1 cellular context compared by ENCODE assay signal in the genomic region with DNA sequence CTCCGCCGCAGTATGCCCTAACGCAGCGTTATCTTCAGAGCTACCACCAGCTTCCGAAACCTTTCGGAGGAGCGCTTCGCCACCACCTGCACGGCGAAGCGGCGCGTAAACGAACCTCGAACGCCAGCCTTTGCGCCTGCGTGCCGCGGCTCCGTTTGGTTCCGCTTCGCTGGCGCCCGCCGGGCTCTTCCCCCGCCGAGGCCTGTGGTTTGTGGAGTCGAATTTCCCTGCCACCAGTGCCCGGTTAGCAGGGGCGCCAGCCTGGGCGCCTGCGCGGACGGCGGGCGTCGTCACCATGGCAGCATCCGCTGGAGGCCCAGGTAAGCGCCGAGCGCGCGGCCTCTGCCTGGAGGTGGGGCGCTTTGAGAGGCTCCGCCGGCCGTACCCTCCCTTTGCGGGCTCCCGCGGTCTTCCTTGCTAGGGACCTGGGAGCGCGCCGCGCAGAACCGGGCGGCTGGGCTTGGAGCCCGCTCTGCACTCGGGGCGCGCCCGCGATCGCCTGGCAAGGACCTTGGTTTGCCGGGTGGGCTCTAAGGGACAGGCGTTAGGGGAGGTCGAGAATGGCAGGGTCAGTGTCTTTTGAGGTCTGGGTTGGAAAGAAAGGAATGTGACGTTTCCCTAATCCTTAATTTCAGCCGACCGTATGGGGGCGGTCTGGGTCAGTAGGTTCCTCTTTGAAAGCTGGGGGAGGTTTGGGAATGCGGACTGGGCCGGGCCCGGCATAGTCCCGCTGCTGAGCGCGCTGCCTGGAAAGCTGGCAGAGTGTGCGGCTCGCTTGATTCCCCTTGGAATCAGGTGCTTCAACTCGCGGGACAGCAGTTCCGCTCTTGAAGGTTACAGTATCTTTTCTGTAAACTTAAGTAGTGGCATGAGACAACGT.
A peak's percentile ranks its signal among the peaks of the same experiment; 100 is the strongest.
TF ChIP-seq lines count a peak whose summit lies in the region.

FAM151B (plus strand) TSS at position 272 of the 880 bp plus-strand sequence; CDS start at position 296, 24 bp downstream.

TF ChIP-seq in HepG2, 621 proteins besides CTCF, POLR2A, EP300 and RAD21 (continued from another document and continues in another):
- TF ChIP-seq HNF1B (CRISPR knock-in tag; IDR thresholded peaks at IDR 0.05) (peak; percentile 84), ZNF354B (CRISPR knock-in tag; IDR thresholded peaks at IDR 0.05) (peak; percentile 61; the same call in 1 of the 2 replicates), STAG1 (CRISPR knock-in tag; IDR thresholded peaks at IDR 0.05) (peak; percentile 72), ZNF75D (CRISPR knock-in tag; IDR thresholded peaks at IDR 0.05; ENCODE audit: borderline replicate concordance) (no peak), ZNF30 (CRISPR knock-in tag; IDR thresholded peaks at IDR 0.05) (no peak), ZNF530 (CRISPR knock-in tag; IDR thresholded peaks at IDR 0.05; ENCODE audit: low read depth) (no peak), ZNF446 (CRISPR knock-in tag; IDR thresholded peaks at IDR 0.05) (no peak), SMAD9 (CRISPR knock-in tag; IDR thresholded peaks at IDR 0.05) (no peak), ZNF749 (CRISPR knock-in tag; IDR thresholded peaks at IDR 0.05; ENCODE audit: borderline replicate concordance) (no peak; the same call in 1 of the 2 replicates), SIN3B (IDR thresholded peaks at IDR 0.05; ENCODE audit: low read length) (no peak), NPAS2 (CRISPR knock-in tag; IDR thresholded peaks at IDR 0.05; ENCODE audit: borderline replicate concordance) (no peak), SMARCE1 (IDR thresholded peaks at IDR 0.05; ENCODE audit: borderline replicate concordance) (no peak), RELA (CRISPR knock-in tag; IDR thresholded peaks at IDR 0.05) (0 out of 2 replicates have a peak, but pooled peaks have one; percentile 29), CHD4 (IDR thresholded peaks at IDR 0.05; ENCODE audit: borderline replicate concordance, low read length) (no peak), TAF15 (IDR thresholded peaks at IDR 0.05; ENCODE audit: low read depth, low read length, poor library complexity, severe bottlenecking) (no peak), SP140L (CRISPR knock-in tag; IDR thresholded peaks at IDR 0.05; ENCODE audit: borderline replicate concordance) (0 out of 2 replicates have a peak, but pooled peaks have one; percentile 11), MAFG (CRISPR knock-in tag; IDR thresholded peaks at IDR 0.05) (no peak), ZNF34 (CRISPR knock-in tag; IDR thresholded peaks at IDR 0.05; ENCODE audit: borderline replicate concordance) (no peak; the same call in 1 of the 2 replicates), RFXANK (CRISPR knock-in tag; IDR thresholded peaks at IDR 0.05) (no peak), ZNF761 (CRISPR knock-in tag; conservative IDR thresholded peaks at IDR 0.05) (peak; percentile 19; the same call in 1 of the 2 replicates), ZNF318 (CRISPR knock-in tag; IDR thresholded peaks at IDR 0.05) (no peak), XBP1 (CRISPR knock-in tag; IDR thresholded peaks at IDR 0.05) (no peak), TRIM24 (CRISPR knock-in tag; IDR thresholded peaks at IDR 0.05) (no peak)
- TF ChIP-seq, protein P1, sequence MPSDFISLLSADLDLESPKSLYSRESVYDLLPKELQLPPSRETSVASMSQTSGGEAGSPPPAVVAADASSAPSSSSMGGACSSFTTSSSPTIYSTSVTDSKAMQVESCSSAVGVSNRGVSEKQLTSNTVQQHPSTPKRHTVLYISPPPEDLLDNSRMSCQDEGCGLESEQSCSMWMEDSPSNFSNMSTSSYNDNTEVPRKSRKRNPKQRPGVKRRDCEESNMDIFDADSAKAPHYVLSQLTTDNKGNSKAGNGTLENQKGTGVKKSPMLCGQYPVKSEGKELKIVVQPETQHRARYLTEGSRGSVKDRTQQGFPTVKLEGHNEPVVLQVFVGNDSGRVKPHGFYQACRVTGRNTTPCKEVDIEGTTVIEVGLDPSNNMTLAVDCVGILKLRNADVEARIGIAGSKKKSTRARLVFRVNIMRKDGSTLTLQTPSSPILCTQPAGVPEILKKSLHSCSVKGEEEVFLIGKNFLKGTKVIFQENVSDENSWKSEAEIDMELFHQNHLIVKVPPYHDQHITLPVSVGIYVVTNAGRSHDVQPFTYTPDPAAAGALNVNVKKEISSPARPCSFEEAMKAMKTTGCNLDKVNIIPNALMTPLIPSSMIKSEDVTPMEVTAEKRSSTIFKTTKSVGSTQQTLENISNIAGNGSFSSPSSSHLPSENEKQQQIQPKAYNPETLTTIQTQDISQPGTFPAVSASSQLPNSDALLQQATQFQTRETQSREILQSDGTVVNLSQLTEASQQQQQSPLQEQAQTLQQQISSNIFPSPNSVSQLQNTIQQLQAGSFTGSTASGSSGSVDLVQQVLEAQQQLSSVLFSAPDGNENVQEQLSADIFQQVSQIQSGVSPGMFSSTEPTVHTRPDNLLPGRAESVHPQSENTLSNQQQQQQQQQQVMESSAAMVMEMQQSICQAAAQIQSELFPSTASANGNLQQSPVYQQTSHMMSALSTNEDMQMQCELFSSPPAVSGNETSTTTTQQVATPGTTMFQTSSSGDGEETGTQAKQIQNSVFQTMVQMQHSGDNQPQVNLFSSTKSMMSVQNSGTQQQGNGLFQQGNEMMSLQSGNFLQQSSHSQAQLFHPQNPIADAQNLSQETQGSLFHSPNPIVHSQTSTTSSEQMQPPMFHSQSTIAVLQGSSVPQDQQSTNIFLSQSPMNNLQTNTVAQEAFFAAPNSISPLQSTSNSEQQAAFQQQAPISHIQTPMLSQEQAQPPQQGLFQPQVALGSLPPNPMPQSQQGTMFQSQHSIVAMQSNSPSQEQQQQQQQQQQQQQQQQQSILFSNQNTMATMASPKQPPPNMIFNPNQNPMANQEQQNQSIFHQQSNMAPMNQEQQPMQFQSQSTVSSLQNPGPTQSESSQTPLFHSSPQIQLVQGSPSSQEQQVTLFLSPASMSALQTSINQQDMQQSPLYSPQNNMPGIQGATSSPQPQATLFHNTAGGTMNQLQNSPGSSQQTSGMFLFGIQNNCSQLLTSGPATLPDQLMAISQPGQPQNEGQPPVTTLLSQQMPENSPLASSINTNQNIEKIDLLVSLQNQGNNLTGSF (CRISPR knock-in tag; IDR thresholded peaks at IDR 0.05): peak; percentile 74
- TF ChIP-seq, protein P2, sequence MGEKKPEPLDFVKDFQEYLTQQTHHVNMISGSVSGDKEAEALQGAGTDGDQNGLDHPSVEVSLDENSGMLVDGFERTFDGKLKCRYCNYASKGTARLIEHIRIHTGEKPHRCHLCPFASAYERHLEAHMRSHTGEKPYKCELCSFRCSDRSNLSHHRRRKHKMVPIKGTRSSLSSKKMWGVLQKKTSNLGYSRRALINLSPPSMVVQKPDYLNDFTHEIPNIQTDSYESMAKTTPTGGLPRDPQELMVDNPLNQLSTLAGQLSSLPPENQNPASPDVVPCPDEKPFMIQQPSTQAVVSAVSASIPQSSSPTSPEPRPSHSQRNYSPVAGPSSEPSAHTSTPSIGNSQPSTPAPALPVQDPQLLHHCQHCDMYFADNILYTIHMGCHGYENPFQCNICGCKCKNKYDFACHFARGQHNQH (CRISPR knock-in tag; IDR thresholded peaks at IDR 0.05): peak; percentile 35; the same call in 1 of the 2 replicates
- TF ChIP-seq, protein P3, sequence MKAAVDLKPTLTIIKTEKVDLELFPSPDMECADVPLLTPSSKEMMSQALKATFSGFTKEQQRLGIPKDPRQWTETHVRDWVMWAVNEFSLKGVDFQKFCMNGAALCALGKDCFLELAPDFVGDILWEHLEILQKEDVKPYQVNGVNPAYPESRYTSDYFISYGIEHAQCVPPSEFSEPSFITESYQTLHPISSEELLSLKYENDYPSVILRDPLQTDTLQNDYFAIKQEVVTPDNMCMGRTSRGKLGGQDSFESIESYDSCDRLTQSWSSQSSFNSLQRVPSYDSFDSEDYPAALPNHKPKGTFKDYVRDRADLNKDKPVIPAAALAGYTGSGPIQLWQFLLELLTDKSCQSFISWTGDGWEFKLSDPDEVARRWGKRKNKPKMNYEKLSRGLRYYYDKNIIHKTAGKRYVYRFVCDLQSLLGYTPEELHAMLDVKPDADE (CRISPR knock-in tag; IDR thresholded peaks at IDR 0.05): no peak
- TF ChIP-seq, protein P4, sequence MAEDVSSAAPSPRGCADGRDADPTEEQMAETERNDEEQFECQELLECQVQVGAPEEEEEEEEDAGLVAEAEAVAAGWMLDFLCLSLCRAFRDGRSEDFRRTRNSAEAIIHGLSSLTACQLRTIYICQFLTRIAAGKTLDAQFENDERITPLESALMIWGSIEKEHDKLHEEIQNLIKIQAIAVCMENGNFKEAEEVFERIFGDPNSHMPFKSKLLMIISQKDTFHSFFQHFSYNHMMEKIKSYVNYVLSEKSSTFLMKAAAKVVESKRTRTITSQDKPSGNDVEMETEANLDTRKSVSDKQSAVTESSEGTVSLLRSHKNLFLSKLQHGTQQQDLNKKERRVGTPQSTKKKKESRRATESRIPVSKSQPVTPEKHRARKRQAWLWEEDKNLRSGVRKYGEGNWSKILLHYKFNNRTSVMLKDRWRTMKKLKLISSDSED (CRISPR knock-in tag; IDR thresholded peaks at IDR 0.05): no peak
- TF ChIP-seq, protein P5, sequence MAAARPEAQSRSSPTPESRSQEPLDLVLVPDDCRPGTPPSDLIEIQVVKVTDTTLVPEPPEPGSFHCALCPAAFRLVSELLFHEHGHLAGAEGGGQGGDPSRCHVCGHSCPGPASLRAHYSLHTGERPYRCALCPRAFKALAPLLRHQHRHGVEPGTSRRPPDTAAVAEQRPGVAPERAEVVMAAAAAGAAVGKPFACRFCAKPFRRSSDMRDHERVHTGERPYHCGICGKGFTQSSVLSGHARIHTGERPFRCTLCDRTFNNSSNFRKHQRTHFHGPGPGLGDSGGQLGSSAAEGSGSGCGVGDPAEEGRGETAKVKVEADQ (CRISPR knock-in tag; IDR thresholded peaks at IDR 0.05; ENCODE audit: borderline replicate concordance): no peak
- TF ChIP-seq, protein P6, sequence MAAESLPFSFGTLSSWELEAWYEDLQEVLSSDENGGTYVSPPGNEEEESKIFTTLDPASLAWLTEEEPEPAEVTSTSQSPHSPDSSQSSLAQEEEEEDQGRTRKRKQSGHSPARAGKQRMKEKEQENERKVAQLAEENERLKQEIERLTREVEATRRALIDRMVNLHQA (CRISPR knock-in tag; IDR thresholded peaks at IDR 0.05): no peak
